Comparison of ENCODE assay signal across 21 cellular contexts in genomic region chr7:80387634-80388033, GRCh38.
DNase-seq lines count a peak whose midpoint lies in the region; ATAC-seq and TF ChIP-seq lines count a peak whose summit lies in the region.
"Had no signal": no experiment of that assay in that cellular context is flagged by ENCODE, and none has a peak within 500 bp of the region (broad histone marks: within the 10 kb centered on the region; RNA-seq: fewer than 3 reads in every experiment).

No MANE protein-coding gene starts in this region.

- DNase-seq in DMS 273 (lab: John Stamatoyannopoulos, UW; ENCODE audit: unreplicated experiment) (peak; percentile 10), DMS 273 treated with DMSO at 0.1 percent for 48 hours (lab: John Stamatoyannopoulos, UW) (no peak), NCI-H2081 treated with DMSO at 0.1 percent for 48 hours (lab: John Stamatoyannopoulos, UW) (peak; percentile 73), fibroblast of villous mesenchyme (ENCODE audit: low read depth) (peak; percentile 38), osteoblast (ENCODE audit: insufficient read length, low spot score, missing footprints) (no peak)
- DNase-seq: activated CD4-positive, alpha-beta T cell treated with anti-CD3 and anti-CD28 coated beads for 1 hour; activated effector memory CD4-positive, alpha-beta T cell treated with Interleukin-2 at 50 U/mL for 16 hours; anterior cingulate cortex; cerebellar nuclear complex; MM.1S; NCI-H2227 treated with DMSO at 0.1 percent for 48 hours; occipital lobe; Right ventricle myocardium superior; stimulated activated CD4-positive, alpha-beta T cell treated with anti-CD3 and anti-CD28 coated beads, Interleukin-4, amount 100 ng/mL, for 1 hour; T-helper 2 cell had no signal

- no peaks in the 10 kb centered on the region for H4K20me1 ChIP-seq in osteoblast (ENCODE audit: insufficient read depth, low read length)
- H4K20me1 ChIP-seq: BLaER1 had no signal

- ATAC-seq in GM19452 (IDR thresholded peaks at IDR 0.05; ENCODE audit: unreplicated experiment), result no peak
- no peak for ATAC-seq in HG03045 (IDR thresholded peaks at IDR 0.05; ENCODE audit: unreplicated experiment)
- no peak for ATAC-seq in GM21360 (IDR thresholded peaks at IDR 0.05; ENCODE audit: unreplicated experiment)
- ATAC-seq: gastroesophageal sphincter had no signal

- no peaks in the 10 kb centered on the region for H3K79me2 ChIP-seq in osteoblast (ENCODE audit: insufficient read depth, low read length)

- no peaks in the 10 kb centered on the region for H3K4me1 ChIP-seq in osteoblast (ENCODE audit: insufficient read depth, low read length)
- H3K4me1 ChIP-seq: BLaER1 had no signal

- H3K9me3 ChIP-seq in osteoblast (ENCODE audit: low read depth, low read length), result no peaks in the 10 kb centered on the region
- H3K9me3 ChIP-seq: BLaER1, gastroesophageal sphincter had no signal

- H3K4me3 ChIP-seq in fibroblast of villous mesenchyme (ENCODE audit: low read depth, low read length) (no peak overlapping the region), osteoblast (ENCODE audit: insufficient read depth, low read length) (no peak overlapping the region)
- H3K4me3 ChIP-seq: BLaER1, gastroesophageal sphincter had no signal

- no peak overlapping the region for H3K27ac ChIP-seq in osteoblast (ENCODE audit: low read depth, low read length)
- H3K27ac ChIP-seq: 22Rv1, BLaER1 had no signal

- H3K4me2 ChIP-seq in osteoblast (ENCODE audit: insufficient read depth, low read length), result no peak overlapping the region
- H3K4me2 ChIP-seq: BLaER1 had no signal

- no peaks in the 10 kb centered on the region for H3K27me3 ChIP-seq in osteoblast (ENCODE audit: insufficient read depth, low read length)
- H3K27me3 ChIP-seq: BLaER1, gastroesophageal sphincter had no signal

- TF ChIP-seq CTCF in fibroblast of villous mesenchyme (IDR thresholded peaks at IDR 0.05; ENCODE audit: insufficient read depth, low read depth, low read length) (no peak), osteoblast (IDR thresholded peaks at IDR 0.05; ENCODE audit: extremely low read depth, low read depth, low read length) (no peak)

- peak overlapping the region; percentile 31 for H2AFZ ChIP-seq in osteoblast (ENCODE audit: low read length)

- H3K36me3 ChIP-seq in osteoblast (ENCODE audit: insufficient read depth, low read length), result no peaks in the 10 kb centered on the region
- H3K36me3 ChIP-seq: BLaER1, gastroesophageal sphincter had no signal

Comparison
In these comparisons a context has a peak if more than half of its experiments do, and no peak if none do; other contexts are left out.
1. DNase-seq: peak in DMS 273 (single experiment), NCI-H2081 treated with DMSO at 0.1 percent for 48 hours (single experiment) and fibroblast of villous mesenchyme (single experiment); none in DMS 273 treated with DMSO at 0.1 percent for 48 hours (single experiment) and osteoblast (single experiment).